Comparison of ENCODE assay signal across 9 cellular contexts in the genomic region with DNA sequence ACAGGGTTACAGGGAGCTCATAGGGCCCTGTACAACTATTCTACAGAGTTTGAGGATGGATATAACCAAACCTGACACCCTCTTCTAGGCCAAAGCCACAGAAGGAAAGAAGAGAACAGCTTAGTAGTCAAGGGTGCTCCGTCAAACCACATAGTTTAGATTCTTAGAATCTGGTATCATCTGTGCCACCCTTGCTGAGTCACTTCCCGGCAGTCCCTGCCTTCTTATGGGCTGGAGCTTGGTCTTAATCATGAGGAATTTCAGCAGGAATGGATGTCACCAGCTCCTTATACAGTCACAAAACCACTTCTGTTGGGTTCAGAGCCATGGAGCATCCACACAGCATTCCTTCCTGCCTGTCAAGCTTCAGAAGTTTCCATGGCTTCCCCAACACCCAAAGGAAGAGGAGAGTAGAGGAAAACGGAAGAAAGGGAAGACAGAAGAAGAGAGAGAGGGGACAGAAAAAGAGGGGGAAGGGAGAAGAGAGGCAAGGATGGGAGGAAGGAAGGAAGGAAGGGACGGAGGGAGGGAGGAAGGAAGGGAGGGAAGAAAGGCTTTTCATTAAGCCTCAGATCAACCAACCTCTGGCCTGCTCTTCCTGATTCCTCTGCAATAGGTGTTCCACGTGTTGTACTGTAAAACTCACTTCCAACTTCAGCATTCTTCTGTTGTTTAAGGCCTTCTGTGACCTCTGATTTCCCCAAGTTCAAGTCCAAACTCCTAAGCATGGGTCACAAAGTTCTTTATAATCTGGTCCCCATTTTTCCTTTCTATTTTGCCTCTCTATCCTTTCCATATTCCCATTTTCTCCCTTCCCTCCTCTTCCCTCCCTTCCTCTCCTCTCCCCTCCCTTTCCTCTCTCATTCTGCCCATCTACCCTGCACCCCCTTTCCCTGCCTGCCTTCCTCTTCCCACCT.
DNase-seq lines count a peak whose midpoint lies in the region; ATAC-seq and TF ChIP-seq lines count a peak whose summit lies in the region.
"Had no signal": no experiment of that assay in that cellular context is flagged by ENCODE, and none has a peak within 500 bp of the region (broad histone marks: within the 10 kb centered on the region; RNA-seq: fewer than 3 reads in every experiment).

No MANE protein-coding gene starts in this region.

- peaks cover 4% of the 10 kb centered on the region for H3K27me3 ChIP-seq in DND-41 (ENCODE audit: insufficient read depth, low read length, poor library complexity)

- no peak overlapping the region for H3K4me3 ChIP-seq in DND-41 (ENCODE audit: low read depth in 1 of 2, low read length in 2 of 2)

- H2AFZ ChIP-seq in DND-41 (ENCODE audit: low read depth, low read length), result no peak overlapping the region

- H3K27ac Mint-ChIP-seq in chondrocyte (ENCODE audit: unreplicated experiment) (peak overlapping the region; percentile 99), natural killer cell (no peak overlapping the region)
- H3K27ac Mint-ChIP-seq: IgD-negative memory B cell had no signal

- intact Hi-C loops in natural killer cell (cut with micrococcal nuclease), result no loop called here

- DNase-seq in DND-41, result no peak
- peak; percentile 72 for DNase-seq in MV-4-11 (lab: John Stamatoyannopoulos, UW)
- DNase-seq in chondrocyte (ENCODE audit: low spot score), result no peak
- DNase-seq in natural killer cell, result no peak
- DNase-seq in T-helper 9 cell, result no peak
- no peak for DNase-seq in NCI-H748 treated with DMSO at 0.1 percent for 48 hours (lab: John Stamatoyannopoulos, UW)
- no peak for DNase-seq in NCI-H1417 (lab: John Stamatoyannopoulos, UW)

- H3K4me3 Mint-ChIP-seq in chondrocyte (ENCODE audit: unreplicated experiment), result no peak overlapping the region
- no peak overlapping the region for H3K4me3 Mint-ChIP-seq in natural killer cell
- H3K4me3 Mint-ChIP-seq: IgD-negative memory B cell had no signal

- H3K4me1 ChIP-seq in DND-41 (ENCODE audit: insufficient read depth, low read length), result no peaks in the 10 kb centered on the region

- H3K27me3 Mint-ChIP-seq in chondrocyte (ENCODE audit: low read depth) (no peaks in the 10 kb centered on the region), natural killer cell (ENCODE audit: low read depth in 2 of 2) (peaks cover 3 to 12% of the 10 kb centered on the region in 2 donors)
- H3K27me3 Mint-ChIP-seq: IgD-negative memory B cell had no signal

- peaks cover 17% of the 10 kb centered on the region for H3K9me3 Mint-ChIP-seq in chondrocyte (ENCODE audit: low read depth)
- H3K9me3 Mint-ChIP-seq in natural killer cell, result peaks cover 0 to 2% of the 10 kb centered on the region in 2 donors

- TF ChIP-seq CTCF in DND-41 (IDR thresholded peaks at IDR 0.05; ENCODE audit: borderline replicate concordance, extremely low read depth, low read length, poor library complexity, severe bottlenecking) (no peak), chondrocyte (IDR thresholded peaks at IDR 0.05) (no peak), natural killer cell (IDR thresholded peaks at IDR 0.05) (no peak)

- H3K79me2 ChIP-seq in DND-41 (ENCODE audit: insufficient read depth, low read length), result no peaks in the 10 kb centered on the region

- no peak overlapping the region for H3K27ac ChIP-seq in DND-41 (ENCODE audit: low read length)

- H3K36me3 ChIP-seq in DND-41 (ENCODE audit: insufficient read depth, low read length), result no peaks in the 10 kb centered on the region

- H3K36me3 Mint-ChIP-seq in chondrocyte (ENCODE audit: low read depth), result peaks cover 2% of the 10 kb centered on the region
- no peaks in the 10 kb centered on the region for H3K36me3 Mint-ChIP-seq in natural killer cell
- H3K36me3 Mint-ChIP-seq: IgD-negative memory B cell had no signal

- H3K9ac ChIP-seq in DND-41 (ENCODE audit: low read depth, low read length), result no peak overlapping the region

- H3K9me3 ChIP-seq in DND-41 (ENCODE audit: insufficient read depth, low read length, severe bottlenecking), result no peaks in the 10 kb centered on the region

- no peaks in the 10 kb centered on the region for H4K20me1 ChIP-seq in DND-41 (ENCODE audit: insufficient read depth, low read length)

- peaks cover 63% of the 10 kb centered on the region for H3K4me1 Mint-ChIP-seq in chondrocyte (ENCODE audit: low read depth)
- H3K4me1 Mint-ChIP-seq in natural killer cell, result peaks cover 5 to 11% of the 10 kb centered on the region in 2 donors

- ATAC-seq in DND-41 (ENCODE audit: insufficient read depth, low read depth), result peak; percentile 62
- peak in 2 of 3 donors; percentile 37 to 51 for ATAC-seq in natural killer cell
- ATAC-seq in HG02840 (IDR thresholded peaks at IDR 0.05; ENCODE audit: low FRiP score, unreplicated experiment), result no peak

- no peak overlapping the region for H3K4me2 ChIP-seq in DND-41 (ENCODE audit: insufficient read depth, low read length)
